Comparison of ENCODE assay signal across 8 cellular contexts in the genomic region with DNA sequence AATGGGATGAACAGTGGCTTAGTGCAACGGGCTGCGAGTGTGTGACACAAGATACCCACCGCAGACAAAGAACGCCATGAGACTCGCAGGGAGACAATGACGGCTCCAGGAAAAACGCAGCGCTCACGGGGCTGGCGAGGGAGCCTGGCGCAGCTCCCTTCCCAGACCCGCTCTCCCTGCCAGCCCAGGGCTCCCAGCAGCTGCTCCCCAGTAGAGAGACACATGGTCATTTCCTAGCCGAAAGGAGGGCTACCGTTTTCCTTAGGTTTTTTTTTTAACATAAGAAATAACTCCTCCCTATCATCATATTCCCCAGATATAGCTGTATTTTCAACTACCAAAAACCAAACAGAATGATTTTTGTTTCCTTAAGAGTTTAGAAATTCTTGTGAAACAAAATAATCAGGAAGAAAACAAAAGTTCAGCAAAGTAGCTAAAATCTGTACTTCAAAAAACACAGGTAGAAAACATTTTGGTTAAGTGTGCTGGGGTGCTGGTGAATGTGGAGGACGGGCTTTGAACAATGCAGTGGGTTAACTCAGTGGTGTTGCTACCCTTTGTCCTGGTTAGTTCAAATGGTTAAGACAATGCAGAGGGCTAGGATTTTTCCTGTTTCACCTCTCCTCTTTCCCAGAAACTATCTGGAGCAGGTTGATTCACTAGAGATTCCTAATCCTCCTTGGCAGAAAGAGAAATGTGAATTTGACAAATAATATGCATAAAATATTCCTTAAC.
DNase-seq lines count a peak whose midpoint lies in the region; ATAC-seq and TF ChIP-seq lines count a peak whose summit lies in the region.

No MANE protein-coding gene starts in this region.

- TF ChIP-seq CTCF in HFFc6 (IDR thresholded peaks at IDR 0.05) (no peak), adrenal gland (IDR thresholded peaks at IDR 0.05) (no peak), mucosa of descending colon (IDR thresholded peaks at IDR 0.05) (no peak)

- in situ Hi-C loops in KBM-7 (cut with MboI; ENCODE audit: low pct_unique_long_range_greater_than_20kb, low sequenced_read_pairs), result no loop called here

- peaks cover 4 to 12% of the 10 kb centered on the region in 2 donors for H3K4me1 ChIP-seq in adrenal gland (replicated peaks in 1 of 2)
- no peaks in the 10 kb centered on the region for H3K4me1 ChIP-seq in mucosa of descending colon (ENCODE audit: low read depth)

- no peaks in the 10 kb centered on the region for H3K27me3 ChIP-seq in adrenal gland

- whole genome bisulfite sequencing in adrenal gland, 4 donors, result 23 to 32% (median 27%) methylated on average over 14 to 15 of the region's 15 CpGs

- no peak overlapping the region for H3K27ac Mint-ChIP-seq in HFFc6

- ATAC-seq in sciatic nerve (peak; percentile 92), HG02571 (IDR thresholded peaks at IDR 0.05; ENCODE audit: unreplicated experiment) (no peak), mucosa of descending colon (no peak)

- DNase-seq in HFFc6 (no peak), adrenal gland (peak; percentile 39 to 72 (median 54)), hepatic stellate cell (ENCODE audit: low spot score) (peak; percentile 50), sciatic nerve (ENCODE audit: low spot score) (peak; percentile 68), KBM-7 (no peak), activated gamma-delta T cell (lab: John Stamatoyannopoulos, UW) (no peak), mucosa of descending colon (no peak)

- H3K36me3 ChIP-seq in adrenal gland (replicated peaks in 1 of 2), result no peaks in the 10 kb centered on the region
- no peaks in the 10 kb centered on the region for H3K36me3 ChIP-seq in mucosa of descending colon (ENCODE audit: low read depth)

- H3K36me3 Mint-ChIP-seq in HFFc6 (ENCODE audit: low read depth), result no peaks in the 10 kb centered on the region

- H3K4me3 ChIP-seq in adrenal gland (peak overlapping the region in 2 of 4 donors; percentile 45 to 51), mucosa of descending colon (no peak overlapping the region)

- peaks cover 8% of the 10 kb centered on the region for H3K27me3 Mint-ChIP-seq in HFFc6 (ENCODE audit: insufficient read depth)

- no peaks in the 10 kb centered on the region for H3K9me3 Mint-ChIP-seq in HFFc6

- H3K27ac ChIP-seq in adrenal gland, result peak overlapping the region in 2 of 5 donors; percentile 30 to 52

- peaks cover 12% of the 10 kb centered on the region; the same call in 1 of the 2 replicates for H3K4me1 Mint-ChIP-seq in HFFc6 (ENCODE audit: low read depth)

- H3K4me3 Mint-ChIP-seq in HFFc6, result peak overlapping the region; percentile 80

- intact Hi-C loops in adrenal gland (cut with DNase I), result no loop called here
- intact Hi-C loops in sciatic nerve (cut with DNase I), result loop anchor here (10.0 kb wide), 1 partner anchor 270 kb away; no protein-coding TSS in a partner anchor
- intact Hi-C loops in mucosa of descending colon (cut with DNase I, micrococcal nuclease), result no loop called here

- peak in 1 of 2 donors; percentile 54 for TF ChIP-seq POLR2A in adrenal gland (IDR thresholded peaks at IDR 0.05)

- H3K9me3 ChIP-seq in adrenal gland (replicated peaks in 1 of 3), result no peaks in the 10 kb centered on the region
- no peaks in the 10 kb centered on the region for H3K9me3 ChIP-seq in mucosa of descending colon

Comparison
In these comparisons a context has a peak if more than half of its experiments do, and no peak if none do; other contexts are left out.
1. DNase-seq: peak in adrenal gland (7 of 7), hepatic stellate cell (single experiment) and sciatic nerve (single experiment); none in HFFc6 (single experiment), KBM-7 (single experiment), activated gamma-delta T cell (single experiment) and mucosa of descending colon (0 of 3).